Comparison of ENCODE assay signal across 12 cellular contexts in the genomic region with DNA sequence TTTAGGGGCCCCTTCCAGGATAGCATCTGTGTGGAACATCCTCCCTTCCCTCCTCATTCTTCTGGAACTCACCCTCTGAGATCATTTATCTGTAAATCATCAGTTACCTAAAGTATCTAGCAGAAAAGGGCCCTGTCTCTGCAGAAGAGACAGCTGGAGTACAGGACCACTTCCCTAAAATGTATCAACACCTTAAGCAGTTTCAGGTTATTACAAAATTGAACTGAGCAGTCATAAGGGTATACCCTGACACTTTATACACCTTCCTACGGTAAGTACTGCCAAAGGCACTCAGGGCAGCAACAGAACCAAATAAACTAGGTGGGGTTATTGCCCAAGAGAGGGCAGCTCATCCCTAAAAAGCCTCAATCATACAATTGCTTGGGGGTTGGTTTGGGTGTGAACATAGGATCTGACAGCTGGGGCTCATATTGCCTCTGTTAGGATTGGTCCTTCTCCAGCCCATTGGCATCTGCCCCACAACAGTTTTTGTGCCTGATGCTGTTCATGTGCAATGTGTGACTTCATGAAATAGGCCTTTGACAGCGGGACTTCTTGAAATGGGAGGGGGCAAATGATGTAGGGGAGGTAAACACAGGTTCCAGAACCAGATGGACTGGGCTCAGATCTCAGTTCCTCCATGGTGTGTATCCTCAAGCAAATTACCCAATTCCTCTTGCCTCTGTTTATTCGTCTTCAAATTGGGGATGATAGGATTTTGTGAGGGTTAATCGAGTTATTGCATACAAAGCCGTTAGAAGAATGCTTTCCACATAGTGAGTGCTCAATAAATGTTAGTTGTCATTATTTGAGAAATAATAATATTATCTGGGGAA.
DNase-seq lines count a peak whose midpoint lies in the region; ATAC-seq lines count a peak whose summit lies in the region.
"Had no signal": no experiment of that assay in that cellular context is flagged by ENCODE, and none has a peak within 500 bp of the region (broad histone marks: within the 10 kb centered on the region; RNA-seq: fewer than 3 reads in every experiment).

No MANE protein-coding gene starts in this region.

- H3K4me1 Mint-ChIP-seq in memory B cell = peaks cover 21% of the 10 kb centered on the region

- H3K27ac Mint-ChIP-seq in memory B cell = no peak overlapping the region

- peak overlapping the region; percentile 4 for H3K4me3 Mint-ChIP-seq in memory B cell

- H3K36me3 Mint-ChIP-seq in memory B cell = no peaks in the 10 kb centered on the region

- no peaks in the 10 kb centered on the region for H3K9me3 Mint-ChIP-seq in memory B cell

- no peaks in the 10 kb centered on the region for H3K27me3 Mint-ChIP-seq in memory B cell

- peak; percentile 83 for DNase-seq in DMS 273 treated with DMSO at 0.1 percent for 48 hours (lab: John Stamatoyannopoulos, UW)
- DNase-seq in NCI-H69 (lab: John Stamatoyannopoulos, UW) = peak; percentile 98
- no peak for DNase-seq in memory B cell (ENCODE audit: low spot score in 2 of 2)
- DNase-seq in OCI-M2 (lab: John Stamatoyannopoulos, UW; ENCODE audit: unreplicated experiment) = no peak
- DNase-seq: dermis blood vessel endothelial cell; GM23248; stimulated activated CD4-positive, alpha-beta T cell treated with anti-CD3 and anti-CD28 coated beads, Interleukin-12 subunit alpha, Interleukin-12 subunit beta, amount 100 ng/mL, for 4 hours had no signal

- ATAC-seq in HG03469 (IDR thresholded peaks at IDR 0.05; ENCODE audit: unreplicated experiment) (peak; percentile 40), memory B cell (ENCODE audit: low read depth) (peak; percentile 54), GM18520 (IDR thresholded peaks at IDR 0.05; ENCODE audit: unreplicated experiment) (no peak), GM21528 (IDR thresholded peaks at IDR 0.05; ENCODE audit: low FRiP score, unreplicated experiment) (no peak), GM18873 (IDR thresholded peaks at IDR 0.05; ENCODE audit: low FRiP score, unreplicated experiment) (no peak)
- ATAC-seq: Right ventricle myocardium inferior had no signal

Comparison
In these comparisons a context has a peak if more than half of its experiments do, and no peak if none do; other contexts are left out.
1. DNase-seq: peak in DMS 273 treated with DMSO at 0.1 percent for 48 hours (single experiment) and NCI-H69 (single experiment); none in memory B cell (0 of 2) and OCI-M2 (single experiment).
2. ATAC-seq: peak in HG03469 (single experiment) and memory B cell (single experiment); none in GM18520 (single experiment), GM21528 (single experiment) and GM18873 (single experiment).